9 cellular contexts compared by ENCODE assay signal in genomic region chr17:45246338-45246737, GRCh38. TPM values are rescaled to one million over a fixed set of nuclear protein-coding genes. Genes with fewer than 3 reads are reported as not detected.
A peak's percentile ranks its signal among the peaks of the same experiment; 100 is the strongest.
DNase-seq lines count a peak whose midpoint lies in the region; ATAC-seq and TF ChIP-seq lines count a peak whose summit lies in the region.
"Had no signal": no experiment of that assay in that cellular context is flagged by ENCODE, and none has a peak within 500 bp of the region (broad histone marks: within the 10 kb centered on the region; RNA-seq: fewer than 3 reads in every experiment).

No MANE protein-coding gene starts in this region.

- TF ChIP-seq CTCF in fibroblast of villous mesenchyme (IDR thresholded peaks at IDR 0.05; ENCODE audit: insufficient read depth, low read depth, low read length): no peak

- CTCF ChIA-PET in activated naive CD4-positive, alpha-beta T cell treated with anti-CD3 and anti-CD28 coated beads for 36 hours (lab: Charles Lee): interaction anchor here (0.6 to 5.6 kb wide), 7 partner anchors 10 to 65 kb away, joined by 3 to 35 read pairs (median 7); no protein-coding TSS in a partner anchor

- H3K4me3 Mint-ChIP-seq in activated naive CD4-positive, alpha-beta T cell treated with anti-CD3 and anti-CD28 coated beads for 36 hours: peak overlapping the region; percentile 81
- peak overlapping the region; percentile 91 for H3K4me3 Mint-ChIP-seq in stimulated activated memory B cell treated with anti-CD40 and anti-IgM and Interleukin-4, amounts not matched to agents 10 μg/mL and 1 μg/mL and 100 μg/mL, for 72 hours

- peak overlapping the region; percentile 86 for H3K27ac Mint-ChIP-seq in activated naive CD4-positive, alpha-beta T cell treated with anti-CD3 and anti-CD28 coated beads for 36 hours
- peak overlapping the region; percentile 77 for H3K27ac Mint-ChIP-seq in stimulated activated memory B cell treated with anti-CD40 and anti-IgM and Interleukin-4, amounts not matched to agents 10 μg/mL and 1 μg/mL and 100 μg/mL, for 72 hours

- H3K4me3 ChIP-seq in SK-N-MC (peak overlapping the region; percentile 92; the same call in 1 of the 2 replicates), fibroblast of villous mesenchyme (ENCODE audit: low read depth, low read length) (peak overlapping the region; percentile 70)

- H3K36me3 ChIP-seq in SK-N-MC (ENCODE audit: insufficient read depth, low read length): no peaks in the 10 kb centered on the region

- H3K9me3 Mint-ChIP-seq in activated naive CD4-positive, alpha-beta T cell treated with anti-CD3 and anti-CD28 coated beads for 36 hours: no peaks in the 10 kb centered on the region
- H3K9me3 Mint-ChIP-seq in stimulated activated memory B cell treated with anti-CD40 and anti-IgM and Interleukin-4, amounts not matched to agents 10 μg/mL and 1 μg/mL and 100 μg/mL, for 72 hours: no peaks in the 10 kb centered on the region

- H3K9ac ChIP-seq in SK-N-MC (ENCODE audit: insufficient read length): no peak overlapping the region

- H3K27me3 Mint-ChIP-seq in activated naive CD4-positive, alpha-beta T cell treated with anti-CD3 and anti-CD28 coated beads for 36 hours (ENCODE audit: low read depth): no peaks in the 10 kb centered on the region
- no peaks in the 10 kb centered on the region for H3K27me3 Mint-ChIP-seq in stimulated activated memory B cell treated with anti-CD40 and anti-IgM and Interleukin-4, amounts not matched to agents 10 μg/mL and 1 μg/mL and 100 μg/mL, for 72 hours

- ATAC-seq in stimulated activated memory B cell treated with anti-CD40 and anti-IgM and Interleukin-4, amounts not matched to agents 10 μg/mL and 1 μg/mL and 100 μg/mL, for 72 hours: no peak

- no peak for DNase-seq in activated naive CD4-positive, alpha-beta T cell treated with anti-CD3 and anti-CD28 coated beads for 36 hours
- no peak for DNase-seq in activated naive CD4-positive, alpha-beta T cell treated with Interleukin-2 at 50 U/mL for 16 hours
- DNase-seq in SK-N-MC (ENCODE audit: low read depth, low spot score): no peak
- DNase-seq in fibroblast of villous mesenchyme (ENCODE audit: low read depth): no peak
- no peak for DNase-seq in activated CD4-positive, CD25-positive, alpha-beta regulatory T cell treated with anti-CD3 and anti-CD28 coated beads, Interleukin-2, amount 50 U/mL, for 72 hours
- DNase-seq in SW480 (ENCODE audit: low spot score): no peak
- no peak for DNase-seq in NCI-H1105 treated with DMSO at 0.1 percent for 48 hours (lab: John Stamatoyannopoulos, UW)
- DNase-seq: C1 segment of cervical spinal cord had no signal

- intact Hi-C loops in activated naive CD4-positive, alpha-beta T cell treated with anti-CD3 and anti-CD28 coated beads for 36 hours (cut with micrococcal nuclease): no loop called here

- no peak overlapping the region for H3K27ac ChIP-seq in SK-N-MC

- H3K36me3 Mint-ChIP-seq in activated naive CD4-positive, alpha-beta T cell treated with anti-CD3 and anti-CD28 coated beads for 36 hours (ENCODE audit: low read depth): peaks cover 28% of the 10 kb centered on the region
- peaks cover 47% of the 10 kb centered on the region for H3K36me3 Mint-ChIP-seq in stimulated activated memory B cell treated with anti-CD40 and anti-IgM and Interleukin-4, amounts not matched to agents 10 μg/mL and 1 μg/mL and 100 μg/mL, for 72 hours

- peaks cover 44% of the 10 kb centered on the region for H3K4me1 Mint-ChIP-seq in activated naive CD4-positive, alpha-beta T cell treated with anti-CD3 and anti-CD28 coated beads for 36 hours (ENCODE audit: low read depth)
- peaks cover 44% of the 10 kb centered on the region for H3K4me1 Mint-ChIP-seq in stimulated activated memory B cell treated with anti-CD40 and anti-IgM and Interleukin-4, amounts not matched to agents 10 μg/mL and 1 μg/mL and 100 μg/mL, for 72 hours

- no peaks in the 10 kb centered on the region for H3K9me3 ChIP-seq in SK-N-MC (ENCODE audit: low read depth, low read length)

RNA-seq across cellular contexts. Expression of gene SPATA32, which starts 15.6 kb away (rescaled TPM):
- under 1 TPM in 1 of 2 experiments, not detected in 1; 0.12 TPM for total RNA-seq in activated naive CD4-positive, alpha-beta T cell treated with anti-CD3 and anti-CD28 coated beads for 36 hours
- under 0.01 TPM in 1 of 2 replicates, not detected in the other for total RNA-seq in fibroblast of villous mesenchyme

RNA-seq across cellular contexts. Expression of gene FMNL1, which starts 24.7 kb away (rescaled TPM):
- total RNA-seq in activated naive CD4-positive, alpha-beta T cell treated with anti-CD3 and anti-CD28 coated beads for 36 hours: 100 to 1,000 TPM; 228 to 242 TPM
- 3.5 and 5.2 TPM in 2 replicates for total RNA-seq in fibroblast of villous mesenchyme

Comparison
In these comparisons a context has a peak if more than half of its experiments do, and no peak if none do; other contexts are left out.
1. RNA of gene FMNL1, which starts 24.7 kb away (total RNA-seq): 228 to 242 TPM in activated naive CD4-positive, alpha-beta T cell treated with anti-CD3 and anti-CD28 coated beads for 36 hours; 3.5 to 5.2 TPM in fibroblast of villous mesenchyme; every median in the first group is over 10 times any median in the second.